Comparison of ENCODE assay signal across 1 cellular context in the genomic region with DNA sequence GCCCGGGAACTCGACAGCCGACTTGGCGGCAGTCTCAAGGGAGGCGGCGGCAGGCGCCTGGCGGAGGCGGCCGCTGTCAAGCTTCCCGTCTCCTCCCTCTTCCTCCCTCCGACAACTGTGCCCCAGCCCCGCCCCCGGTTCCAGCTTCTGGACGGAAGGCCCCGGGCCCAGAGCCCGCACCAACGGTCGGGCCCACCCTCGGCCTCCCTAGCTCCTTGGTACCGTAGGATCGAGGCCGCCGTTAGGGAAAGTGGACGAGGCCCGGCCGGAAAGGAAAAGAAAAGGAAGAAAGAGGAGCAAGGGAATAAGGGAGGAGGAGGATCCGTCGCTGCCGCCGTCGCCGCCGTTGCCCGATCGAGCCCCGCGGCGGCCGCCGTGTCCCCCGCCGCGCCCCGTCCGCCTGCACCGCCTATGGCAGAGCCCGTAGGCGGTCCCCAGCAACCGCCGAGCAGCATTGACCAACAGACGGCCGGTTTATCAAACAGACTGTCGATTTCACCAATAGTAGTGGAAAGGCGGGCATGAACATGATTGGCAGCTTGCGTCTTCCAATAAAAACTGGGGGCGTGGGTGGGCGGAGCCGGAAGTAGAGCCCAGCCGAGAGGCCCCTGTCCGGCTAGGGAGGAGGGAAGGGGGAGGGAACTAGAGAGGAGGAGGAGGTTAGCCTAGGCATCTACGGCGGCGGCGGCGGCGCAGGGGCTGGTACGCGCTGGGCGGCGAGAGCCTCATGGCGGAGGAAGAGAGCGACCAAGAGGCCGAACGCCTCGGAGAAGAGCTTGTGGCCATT.
TF ChIP-seq lines count a peak whose summit lies in the region.

A gene with protein sequence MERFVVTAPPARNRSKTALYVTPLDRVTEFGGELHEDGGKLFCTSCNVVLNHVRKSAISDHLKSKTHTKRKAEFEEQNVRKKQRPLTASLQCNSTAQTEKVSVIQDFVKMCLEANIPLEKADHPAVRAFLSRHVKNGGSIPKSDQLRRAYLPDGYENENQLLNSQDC (minus strand): TSS at position 413 of the 787 bp plus-strand sequence. CDS start 3,029 bp downstream, outside the sequence.
A gene (plus strand): TSS at position 663 of the 787 bp plus-strand sequence. CDS start 65 bp downstream, at position 728.

TF ChIP-seq in HepG2, 621 proteins besides CTCF, POLR2A, EP300 and RAD21 (continued from another document and continues in another):
- TF ChIP-seq, protein P1, sequence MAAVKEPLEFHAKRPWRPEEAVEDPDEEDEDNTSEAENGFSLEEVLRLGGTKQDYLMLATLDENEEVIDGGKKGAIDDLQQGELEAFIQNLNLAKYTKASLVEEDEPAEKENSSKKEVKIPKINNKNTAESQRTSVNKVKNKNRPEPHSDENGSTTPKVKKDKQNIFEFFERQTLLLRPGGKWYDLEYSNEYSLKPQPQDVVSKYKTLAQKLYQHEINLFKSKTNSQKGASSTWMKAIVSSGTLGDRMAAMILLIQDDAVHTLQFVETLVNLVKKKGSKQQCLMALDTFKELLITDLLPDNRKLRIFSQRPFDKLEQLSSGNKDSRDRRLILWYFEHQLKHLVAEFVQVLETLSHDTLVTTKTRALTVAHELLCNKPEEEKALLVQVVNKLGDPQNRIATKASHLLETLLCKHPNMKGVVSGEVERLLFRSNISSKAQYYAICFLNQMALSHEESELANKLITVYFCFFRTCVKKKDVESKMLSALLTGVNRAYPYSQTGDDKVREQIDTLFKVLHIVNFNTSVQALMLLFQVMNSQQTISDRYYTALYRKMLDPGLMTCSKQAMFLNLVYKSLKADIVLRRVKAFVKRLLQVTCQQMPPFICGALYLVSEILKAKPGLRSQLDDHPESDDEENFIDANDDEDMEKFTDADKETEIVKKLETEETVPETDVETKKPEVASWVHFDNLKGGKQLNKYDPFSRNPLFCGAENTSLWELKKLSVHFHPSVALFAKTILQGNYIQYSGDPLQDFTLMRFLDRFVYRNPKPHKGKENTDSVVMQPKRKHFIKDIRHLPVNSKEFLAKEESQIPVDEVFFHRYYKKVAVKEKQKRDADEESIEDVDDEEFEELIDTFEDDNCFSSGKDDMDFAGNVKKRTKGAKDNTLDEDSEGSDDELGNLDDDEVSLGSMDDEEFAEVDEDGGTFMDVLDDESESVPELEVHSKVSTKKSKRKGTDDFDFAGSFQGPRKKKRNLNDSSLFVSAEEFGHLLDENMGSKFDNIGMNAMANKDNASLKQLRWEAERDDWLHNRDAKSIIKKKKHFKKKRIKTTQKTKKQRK (IDR thresholded peaks at IDR 0.05; ENCODE audit: low read length), result peak; percentile 90
- TF ChIP-seq PTBP1 (IDR thresholded peaks at IDR 0.05; ENCODE audit: low read depth, low read length, poor library complexity, severe bottlenecking) (no peak), ZNF720 (CRISPR knock-in tag; IDR thresholded peaks at IDR 0.05) (no peak), ZNF616 (CRISPR knock-in tag; IDR thresholded peaks at IDR 0.05; ENCODE audit: low read depth) (0 out of 2 replicates have a peak, but pooled peaks have one; percentile 48), SOX6 (IDR thresholded peaks at IDR 0.05) (no peak), SOX6 (CRISPR knock-in tag; IDR thresholded peaks at IDR 0.05) (no peak), SOX13 (IDR thresholded peaks at IDR 0.05) (no peak), SOX13 (CRISPR knock-in tag; conservative IDR thresholded peaks at IDR 0.05 in 1 of 2, IDR thresholded peaks at IDR 0.05 in 1 of 2) (no peak), ZSCAN29 (CRISPR knock-in tag; conservative IDR thresholded peaks at IDR 0.05) (0 out of 2 replicates have a peak, but pooled peaks have one; percentile 12), GABPA (IDR thresholded peaks at IDR 0.05; ENCODE audit: low read depth, low read length) (peak; percentile 91), GABPA (CRISPR knock-in tag; IDR thresholded peaks at IDR 0.05; ENCODE audit: low read depth) (peak; percentile 94), DMAP1 (CRISPR knock-in tag; IDR thresholded peaks at IDR 0.05) (peak; percentile 77), MAFG (CRISPR knock-in tag; IDR thresholded peaks at IDR 0.05) (no peak), ZNF775 (CRISPR knock-in tag; IDR thresholded peaks at IDR 0.05; ENCODE audit: borderline replicate concordance) (no peak), ZSCAN25 (CRISPR knock-in tag; IDR thresholded peaks at IDR 0.05) (peak; percentile 68), NR3C1 (CRISPR knock-in tag; IDR thresholded peaks at IDR 0.05) (no peak), RELA (CRISPR knock-in tag; IDR thresholded peaks at IDR 0.05) (no peak), ZNF205 (CRISPR knock-in tag; IDR thresholded peaks at IDR 0.05) (no peak), ZNF768 (CRISPR knock-in tag; IDR thresholded peaks at IDR 0.05) (0 out of 2 replicates have a peak, but pooled peaks have one; percentile 25), MIXL1 (CRISPR knock-in tag; IDR thresholded peaks at IDR 0.05) (no peak), ESRRA (CRISPR knock-in tag; IDR thresholded peaks at IDR 0.05; ENCODE audit: low read depth) (no peak), ZNF382 (CRISPR knock-in tag; IDR thresholded peaks at IDR 0.05; ENCODE audit: borderline replicate concordance) (no peak), MED13 (CRISPR knock-in tag; IDR thresholded peaks at IDR 0.05) (peak; percentile 49; the same call in 1 of the 2 replicates), TAF1 (CRISPR knock-in tag; IDR thresholded peaks at IDR 0.05) (peak; percentile 67), TP53 (CRISPR knock-in tag; conservative IDR thresholded peaks at IDR 0.05) (no peak), YEATS4 (CRISPR knock-in tag; IDR thresholded peaks at IDR 0.05; ENCODE audit: borderline replicate concordance) (peak; percentile 93), ZKSCAN1 (IDR thresholded peaks at IDR 0.05; ENCODE audit: low read length) (no peak), ZNF367 (CRISPR knock-in tag; IDR thresholded peaks at IDR 0.05; ENCODE audit: borderline replicate concordance) (no peak; the same call in 1 of the 2 replicates), ZNF296 (CRISPR knock-in tag; conservative IDR thresholded peaks at IDR 0.05) (no peak), JUND (CRISPR knock-in tag; IDR thresholded peaks at IDR 0.05) (0 out of 2 replicates have a peak, but pooled peaks have one; percentile 23), RFX5 (IDR thresholded peaks at IDR 0.05; ENCODE audit: low read depth, low read length) (no peak; the same call in 1 of the 2 replicates), SMAD3 (CRISPR knock-in tag; IDR thresholded peaks at IDR 0.05) (no peak; the same call in 1 of the 2 replicates), ZNF792 (CRISPR knock-in tag; IDR thresholded peaks at IDR 0.05) (no peak; the same call in 1 of the 2 replicates), PHF5A (CRISPR knock-in tag; IDR thresholded peaks at IDR 0.05; ENCODE audit: low read depth, unreplicated experiment) (no peak), HNF4G (IDR thresholded peaks at IDR 0.05; ENCODE audit: borderline replicate concordance, low read depth, low read length) (no peak), HNF4G (CRISPR knock-in tag; IDR thresholded peaks at IDR 0.05; ENCODE audit: borderline replicate concordance, low read depth) (no peak)
- TF ChIP-seq, protein P2, sequence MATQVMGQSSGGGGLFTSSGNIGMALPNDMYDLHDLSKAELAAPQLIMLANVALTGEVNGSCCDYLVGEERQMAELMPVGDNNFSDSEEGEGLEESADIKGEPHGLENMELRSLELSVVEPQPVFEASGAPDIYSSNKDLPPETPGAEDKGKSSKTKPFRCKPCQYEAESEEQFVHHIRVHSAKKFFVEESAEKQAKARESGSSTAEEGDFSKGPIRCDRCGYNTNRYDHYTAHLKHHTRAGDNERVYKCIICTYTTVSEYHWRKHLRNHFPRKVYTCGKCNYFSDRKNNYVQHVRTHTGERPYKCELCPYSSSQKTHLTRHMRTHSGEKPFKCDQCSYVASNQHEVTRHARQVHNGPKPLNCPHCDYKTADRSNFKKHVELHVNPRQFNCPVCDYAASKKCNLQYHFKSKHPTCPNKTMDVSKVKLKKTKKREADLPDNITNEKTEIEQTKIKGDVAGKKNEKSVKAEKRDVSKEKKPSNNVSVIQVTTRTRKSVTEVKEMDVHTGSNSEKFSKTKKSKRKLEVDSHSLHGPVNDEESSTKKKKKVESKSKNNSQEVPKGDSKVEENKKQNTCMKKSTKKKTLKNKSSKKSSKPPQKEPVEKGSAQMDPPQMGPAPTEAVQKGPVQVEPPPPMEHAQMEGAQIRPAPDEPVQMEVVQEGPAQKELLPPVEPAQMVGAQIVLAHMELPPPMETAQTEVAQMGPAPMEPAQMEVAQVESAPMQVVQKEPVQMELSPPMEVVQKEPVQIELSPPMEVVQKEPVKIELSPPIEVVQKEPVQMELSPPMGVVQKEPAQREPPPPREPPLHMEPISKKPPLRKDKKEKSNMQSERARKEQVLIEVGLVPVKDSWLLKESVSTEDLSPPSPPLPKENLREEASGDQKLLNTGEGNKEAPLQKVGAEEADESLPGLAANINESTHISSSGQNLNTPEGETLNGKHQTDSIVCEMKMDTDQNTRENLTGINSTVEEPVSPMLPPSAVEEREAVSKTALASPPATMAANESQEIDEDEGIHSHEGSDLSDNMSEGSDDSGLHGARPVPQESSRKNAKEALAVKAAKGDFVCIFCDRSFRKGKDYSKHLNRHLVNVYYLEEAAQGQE (IDR thresholded peaks at IDR 0.05; ENCODE audit: borderline replicate concordance in 1 of 2, low read depth in 1 of 2, low read length in 2 of 2), result no peak
- TF ChIP-seq, protein P3, sequence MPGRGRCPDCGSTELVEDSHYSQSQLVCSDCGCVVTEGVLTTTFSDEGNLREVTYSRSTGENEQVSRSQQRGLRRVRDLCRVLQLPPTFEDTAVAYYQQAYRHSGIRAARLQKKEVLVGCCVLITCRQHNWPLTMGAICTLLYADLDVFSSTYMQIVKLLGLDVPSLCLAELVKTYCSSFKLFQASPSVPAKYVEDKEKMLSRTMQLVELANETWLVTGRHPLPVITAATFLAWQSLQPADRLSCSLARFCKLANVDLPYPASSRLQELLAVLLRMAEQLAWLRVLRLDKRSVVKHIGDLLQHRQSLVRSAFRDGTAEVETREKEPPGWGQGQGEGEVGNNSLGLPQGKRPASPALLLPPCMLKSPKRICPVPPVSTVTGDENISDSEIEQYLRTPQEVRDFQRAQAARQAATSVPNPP (CRISPR knock-in tag; IDR thresholded peaks at IDR 0.05), result peak; percentile 82; the same call in 1 of the 2 replicates
- TF ChIP-seq, protein P4, sequence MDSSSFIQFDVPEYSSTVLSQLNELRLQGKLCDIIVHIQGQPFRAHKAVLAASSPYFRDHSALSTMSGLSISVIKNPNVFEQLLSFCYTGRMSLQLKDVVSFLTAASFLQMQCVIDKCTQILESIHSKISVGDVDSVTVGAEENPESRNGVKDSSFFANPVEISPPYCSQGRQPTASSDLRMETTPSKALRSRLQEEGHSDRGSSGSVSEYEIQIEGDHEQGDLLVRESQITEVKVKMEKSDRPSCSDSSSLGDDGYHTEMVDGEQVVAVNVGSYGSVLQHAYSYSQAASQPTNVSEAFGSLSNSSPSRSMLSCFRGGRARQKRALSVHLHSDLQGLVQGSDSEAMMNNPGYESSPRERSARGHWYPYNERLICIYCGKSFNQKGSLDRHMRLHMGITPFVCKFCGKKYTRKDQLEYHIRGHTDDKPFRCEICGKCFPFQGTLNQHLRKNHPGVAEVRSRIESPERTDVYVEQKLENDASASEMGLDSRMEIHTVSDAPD (CRISPR knock-in tag; IDR thresholded peaks at IDR 0.05), result no peak; the same call in 1 of the 2 replicates
- TF ChIP-seq, protein P5, sequence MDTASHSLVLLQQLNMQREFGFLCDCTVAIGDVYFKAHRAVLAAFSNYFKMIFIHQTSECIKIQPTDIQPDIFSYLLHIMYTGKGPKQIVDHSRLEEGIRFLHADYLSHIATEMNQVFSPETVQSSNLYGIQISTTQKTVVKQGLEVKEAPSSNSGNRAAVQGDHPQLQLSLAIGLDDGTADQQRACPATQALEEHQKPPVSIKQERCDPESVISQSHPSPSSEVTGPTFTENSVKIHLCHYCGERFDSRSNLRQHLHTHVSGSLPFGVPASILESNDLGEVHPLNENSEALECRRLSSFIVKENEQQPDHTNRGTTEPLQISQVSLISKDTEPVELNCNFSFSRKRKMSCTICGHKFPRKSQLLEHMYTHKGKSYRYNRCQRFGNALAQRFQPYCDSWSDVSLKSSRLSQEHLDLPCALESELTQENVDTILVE (CRISPR knock-in tag; IDR thresholded peaks at IDR 0.05), result peak; percentile 64; the same call in 1 of the 2 replicates
- TF ChIP-seq, protein P6, sequence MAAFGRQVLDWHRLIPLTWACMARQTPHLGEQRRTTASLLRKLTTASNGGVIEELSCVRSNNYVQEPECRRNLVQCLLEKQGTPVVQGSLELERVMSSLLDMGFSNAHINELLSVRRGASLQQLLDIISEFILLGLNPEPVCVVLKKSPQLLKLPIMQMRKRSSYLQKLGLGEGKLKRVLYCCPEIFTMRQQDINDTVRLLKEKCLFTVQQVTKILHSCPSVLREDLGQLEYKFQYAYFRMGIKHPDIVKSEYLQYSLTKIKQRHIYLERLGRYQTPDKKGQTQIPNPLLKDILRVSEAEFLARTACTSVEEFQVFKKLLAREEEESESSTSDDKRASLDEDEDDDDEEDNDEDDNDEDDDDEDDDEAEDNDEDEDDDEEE (CRISPR knock-in tag; IDR thresholded peaks at IDR 0.05), result no peak
- TF ChIP-seq, protein P7, sequence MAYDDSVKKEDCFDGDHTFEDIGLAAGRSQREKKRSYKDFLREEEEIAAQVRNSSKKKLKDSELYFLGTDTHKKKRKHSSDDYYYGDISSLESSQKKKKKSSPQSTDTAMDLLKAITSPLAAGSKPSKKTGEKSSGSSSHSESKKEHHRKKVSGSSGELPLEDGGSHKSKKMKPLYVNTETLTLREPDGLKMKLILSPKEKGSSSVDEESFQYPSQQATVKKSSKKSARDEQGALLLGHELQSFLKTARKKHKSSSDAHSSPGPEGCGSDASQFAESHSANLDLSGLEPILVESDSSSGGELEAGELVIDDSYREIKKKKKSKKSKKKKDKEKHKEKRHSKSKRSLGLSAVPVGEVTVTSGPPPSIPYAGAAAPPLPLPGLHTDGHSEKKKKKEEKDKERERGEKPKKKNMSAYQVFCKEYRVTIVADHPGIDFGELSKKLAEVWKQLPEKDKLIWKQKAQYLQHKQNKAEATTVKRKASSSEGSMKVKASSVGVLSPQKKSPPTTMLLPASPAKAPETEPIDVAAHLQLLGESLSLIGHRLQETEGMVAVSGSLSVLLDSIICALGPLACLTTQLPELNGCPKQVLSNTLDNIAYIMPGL (CRISPR knock-in tag; IDR thresholded peaks at IDR 0.05; ENCODE audit: borderline replicate concordance in 1 of 2, low read depth in 1 of 2), result peak; percentile 55 to 65; a peak in 3 of 4 replicates
- TF ChIP-seq, protein P8, sequence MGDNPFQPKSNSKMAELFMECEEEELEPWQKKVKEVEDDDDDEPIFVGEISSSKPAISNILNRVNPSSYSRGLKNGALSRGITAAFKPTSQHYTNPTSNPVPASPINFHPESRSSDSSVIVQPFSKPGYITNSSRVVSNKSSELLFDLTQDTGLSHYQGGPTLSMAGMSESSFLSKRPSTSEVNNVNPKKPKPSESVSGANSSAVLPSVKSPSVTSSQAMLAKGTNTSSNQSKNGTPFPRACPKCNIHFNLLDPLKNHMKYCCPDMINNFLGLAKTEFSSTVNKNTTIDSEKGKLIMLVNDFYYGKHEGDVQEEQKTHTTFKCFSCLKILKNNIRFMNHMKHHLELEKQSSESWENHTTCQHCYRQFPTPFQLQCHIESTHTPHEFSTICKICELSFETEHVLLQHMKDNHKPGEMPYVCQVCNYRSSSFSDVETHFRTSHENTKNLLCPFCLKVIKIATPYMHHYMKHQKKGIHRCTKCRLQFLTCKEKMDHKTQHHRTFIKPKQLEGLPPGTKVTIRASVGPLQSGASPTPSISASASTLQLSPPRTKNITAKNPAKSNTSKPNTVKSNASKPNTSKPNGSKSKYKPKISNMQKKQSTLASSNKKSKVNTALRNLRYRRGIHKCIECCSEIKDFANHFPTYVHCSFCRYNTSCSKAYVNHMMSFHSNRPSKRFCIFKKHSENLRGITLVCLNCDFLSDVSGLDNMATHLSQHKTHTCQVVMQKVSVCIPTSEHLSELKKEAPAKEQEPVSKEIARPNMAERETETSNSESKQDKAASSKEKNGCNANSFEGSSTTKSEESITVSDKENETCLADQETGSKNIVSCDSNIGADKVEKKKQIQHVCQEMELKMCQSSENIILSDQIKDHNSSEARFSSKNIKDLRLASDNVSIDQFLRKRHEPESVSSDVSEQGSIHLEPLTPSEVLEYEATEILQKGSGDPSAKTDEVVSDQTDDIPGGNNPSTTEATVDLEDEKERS (CRISPR knock-in tag; IDR thresholded peaks at IDR 0.05), result no peak; the same call in 1 of the 2 replicates
